In genomic region chr15:56199038-56199437, GRCh38 we compare ENCODE assay signal across 24 cellular contexts. TPM values are rescaled to one million over a fixed set of nuclear protein-coding genes. Genes with fewer than 3 reads are reported as not detected.
A peak's percentile ranks its signal among the peaks of the same experiment; 100 is the strongest.
DNase-seq lines count a peak whose midpoint lies in the region; ATAC-seq, FAIRE-seq and TF ChIP-seq lines count a peak whose summit lies in the region.
"Had no signal": no experiment of that assay in that cellular context is flagged by ENCODE, and none has a peak within 500 bp of the region (broad histone marks: within the 10 kb centered on the region; RNA-seq: fewer than 3 reads in every experiment).

No MANE protein-coding gene starts in this region.

- no TSS peak for BruUV-seq in PC-9 (replicated peaks; lab: Mats Ljungman, UMichigan)

- H3K9me2 ChIP-seq in PC-9 (ENCODE audit: insufficient read depth), result no peaks in the 10 kb centered on the region

- peaks cover 24% of the 10 kb centered on the region for H3K79me2 ChIP-seq in PC-9 (ENCODE audit: low read depth)

- CTCF ChIA-PET in PC-9 (lab: Charles Lee), result no interaction called here

- no peaks in the 10 kb centered on the region for H4K20me1 ChIP-seq in PC-9 (ENCODE audit: insufficient read depth)

- no peak overlapping the region for H3K4me3 ChIP-seq in PC-9

- no peaks in the 10 kb centered on the region for H3F3A ChIP-seq in PC-9 (ENCODE audit: insufficient read depth, low read depth)

- no peak for TF ChIP-seq CTCF in PC-9 (conservative IDR thresholded peaks at IDR 0.05)

- no peak overlapping the region for H3K4me2 ChIP-seq in PC-9

- no peaks in the 10 kb centered on the region for H3K9me3 ChIP-seq in PC-9 (ENCODE audit: insufficient read depth, low read depth)

- peak; percentile 44 to 76 for ATAC-seq in activated CD4-positive, CD25-positive, alpha-beta regulatory T cell treated with anti-CD3 and anti-CD28 coated beads, Interleukin-2, amount 50 U/mL, for 24 hours
- ATAC-seq in GM21390 (IDR thresholded peaks at IDR 0.05; ENCODE audit: unreplicated experiment), result peak; percentile 59
- ATAC-seq in HG03039 (IDR thresholded peaks at IDR 0.05; ENCODE audit: unreplicated experiment), result peak; percentile 72
- ATAC-seq in HG03097 (IDR thresholded peaks at IDR 0.05; ENCODE audit: low FRiP score, unreplicated experiment), result no peak
- ATAC-seq: effector memory CD8-positive, alpha-beta T cell had no signal

- H3K27me3 ChIP-seq in PC-9 (ENCODE audit: insufficient read depth, low read depth), result no peaks in the 10 kb centered on the region

- no peak overlapping the region for H2AFZ ChIP-seq in PC-9

- no peaks in the 10 kb centered on the region for H3K36me3 ChIP-seq in PC-9 (ENCODE audit: low read depth)

- no peaks in the 10 kb centered on the region for H3K4me1 ChIP-seq in PC-9 (replicated peaks; ENCODE audit: insufficient read depth)

- no peak overlapping the region for H3K27ac ChIP-seq in PC-9
- H3K27ac ChIP-seq: 22Rv1, HL-60, VCaP had no signal

- FAIRE-seq in islet of Langerhans (lab: Jason Lieb, UNC), result peak; percentile 30
- FAIRE-seq: GM12891, H1, small intestine had no signal

- DNase-seq in activated CD4-positive, CD25-positive, alpha-beta regulatory T cell (lab: John Stamatoyannopoulos, UW), result no peak
- no peak for DNase-seq in PC-9
- DNase-seq in DMS153 treated with DMSO at 0.1 percent for 48 hours (lab: John Stamatoyannopoulos, UW; ENCODE audit: unreplicated experiment), result no peak
- DNase-seq: amygdala; Calu3; effector memory CD8-positive, alpha-beta T cell; hippocampal formation; kidney glomerular epithelial cell; NCI-H1092; NCI-H2081 treated with DMSO at 0.1 percent for 48 hours; NCI-H524 treated with DMSO at 0.1 percent for 48 hours; small intestine; stimulated activated CD4-positive, alpha-beta T cell treated with anti-CD3 and anti-CD28 coated beads, Interleukin-4, amount 100 ng/mL, for 4 hours; stimulated activated CD8-positive, alpha-beta memory T cell treated with anti-CD3 and anti-CD28 coated beads, Interleukin-4, amount 100 ng/mL, for 48 hours had no signal

- POLR2A ChIA-PET in PC-9 (lab: Charles Lee; ENCODE audit: unreplicated experiment), result no interaction called here

- intact Hi-C loops in PC-9 (cut with micrococcal nuclease; ENCODE audit: unreplicated experiment), result no loop called here

RNA-seq across cellular contexts. Expression of gene RFX7, which starts 44.6 kb away (rescaled TPM):
- total RNA-seq in PC-9 (2021), result 12.6 and 24.6 TPM in 2 replicates
